ENCODE assay signal across 9 cellular contexts in genomic region chr13:109779876-109780516, GRCh38. TPM values are rescaled to one million over a fixed set of nuclear protein-coding genes. Genes with fewer than 3 reads are reported as not detected.
A peak's percentile ranks its signal among the peaks of the same experiment; 100 is the strongest.
DNase-seq lines count a peak whose midpoint lies in the region; ATAC-seq and TF ChIP-seq lines count a peak whose summit lies in the region.
"Had no signal": no experiment of that assay in that cellular context is flagged by ENCODE, and none has a peak within 500 bp of the region (broad histone marks: within the 10 kb centered on the region; RNA-seq: fewer than 3 reads in every experiment).

No MANE protein-coding gene starts in this region.

- H3K27me3 ChIP-seq in A673 (replicated peaks; ENCODE audit: insufficient read depth, low read depth, low read length, poor library complexity) (no peaks in the 10 kb centered on the region), brain microvascular endothelial cell (replicated peaks) (no peaks in the 10 kb centered on the region), muscle layer of duodenum (ENCODE audit: low read depth, low read length) (no peaks in the 10 kb centered on the region)

- CTCF ChIA-PET in A673 (lab: Charles Lee), result no interaction called here

- DNase-seq in A673 (ENCODE audit: low spot score) (no peak), HFF-Myc (ENCODE audit: extremely low read depth, low read depth) (no peak), brain microvascular endothelial cell (no peak), RPMI8226 (no peak), NCI-H2107 treated with DMSO at 0.1 percent for 48 hours (lab: John Stamatoyannopoulos, UW; ENCODE audit: unreplicated experiment) (no peak), T-helper 9 cell (no peak)
- DNase-seq: NCI-H774 had no signal

- TF ChIP-seq CTCF in A673 (conservative IDR thresholded peaks at IDR 0.05; ENCODE audit: low read depth, low read length), result no peak
- no peak for TF ChIP-seq CTCF in HFF-Myc (IDR thresholded peaks at IDR 0.05; ENCODE audit: low read depth, low read length, missing control alignments)
- TF ChIP-seq CTCF in brain microvascular endothelial cell (IDR thresholded peaks at IDR 0.05; ENCODE audit: low read depth, low read length, missing control alignments), result no peak

- H3K4me3 ChIP-seq in A673 (ENCODE audit: low read depth, low read length, poor library complexity, severe bottlenecking) (peak overlapping the region; percentile 82), HFF-Myc (replicated peaks; ENCODE audit: low read depth, low read length) (peak overlapping the region; percentile 63), brain microvascular endothelial cell (ENCODE audit: low read depth, low read length) (peak overlapping the region; percentile 58), muscle layer of duodenum (ENCODE audit: low read depth in 1 of 2, low read length in 2 of 2) (peak overlapping the region; percentile 73 to 78)

- intact Hi-C loops in A673 (cut with micrococcal nuclease; ENCODE audit: unreplicated experiment), result loop anchor here (5.0 kb wide), 5 partner anchors 113 to 1513 kb away; partner anchors contain the start of gene TNFSF13B

- ATAC-seq in HG02938 (IDR thresholded peaks at IDR 0.05; ENCODE audit: unreplicated experiment), result no peak

- BruUV-seq in A673 (replicated peaks; lab: Mats Ljungman, UMichigan), result TSS peak; percentile 7

- H3K9me3 ChIP-seq in A673 (ENCODE audit: low read depth, low read length, poor library complexity, severe bottlenecking), result no peaks in the 10 kb centered on the region
- no peaks in the 10 kb centered on the region for H3K9me3 ChIP-seq in muscle layer of duodenum (ENCODE audit: control insufficient read depth in 1 of 2, low read length in 2 of 2)

- POLR2A ChIA-PET in A673 (lab: Charles Lee; ENCODE audit: low non-redundant PET), result no interaction called here

- in situ Hi-C loops in brain microvascular endothelial cell (cut with HindIII; ENCODE audit: low pct_ligation_motif_present, low sequenced_read_pairs), result loop anchor here (25.0 kb wide), 1 partner anchor 332 kb away; no protein-coding TSS in a partner anchor

- H3K4me1 ChIP-seq in A673 (ENCODE audit: insufficient read depth, low read length, poor library complexity, severe bottlenecking), result peaks cover 17% of the 10 kb centered on the region
- H3K4me1 ChIP-seq in muscle layer of duodenum (ENCODE audit: control insufficient read depth in 1 of 2, insufficient read depth in 2 of 2, low read length in 2 of 2), result peaks cover 21 to 70% of the 10 kb centered on the region in 2 donors

- H3K27ac ChIP-seq in A673 (ENCODE audit: low read depth, low read length, poor library complexity, severe bottlenecking) (peak overlapping the region; percentile 97), brain microvascular endothelial cell (no peak overlapping the region), muscle layer of duodenum (ENCODE audit: low read length) (peak overlapping the region; percentile 16)

- H3K36me3 ChIP-seq in A673 (ENCODE audit: insufficient read depth, low read length, poor library complexity, severe bottlenecking), result peaks cover 95% of the 10 kb centered on the region
- H3K36me3 ChIP-seq in brain microvascular endothelial cell (replicated peaks), result peaks cover 17% of the 10 kb centered on the region
- H3K36me3 ChIP-seq in muscle layer of duodenum (ENCODE audit: control insufficient read depth in 1 of 2, insufficient read depth in 2 of 2, low read length in 2 of 2), result peaks cover 0 to 25% of the 10 kb centered on the region in 2 donors

RNA-seq across cellular contexts. Expression of gene IRS2, which starts 6.4 kb away (rescaled TPM):
- total RNA-seq in A673 (2021), result 135 TPM in 2 replicates
